Comparison of ENCODE assay signal across 19 cellular contexts in genomic region chr5:121319292-121319691, GRCh38.
"Had no signal": no experiment of that assay in that cellular context is flagged by ENCODE, and none has a peak within 500 bp of the region (broad histone marks: within the 10 kb centered on the region; RNA-seq: fewer than 3 reads in every experiment).

No MANE protein-coding gene starts in this region.

- H3K9me3 ChIP-seq: SK-N-SH had no signal

- FAIRE-seq: RCC 7860 had no signal

- DNase-seq: KBM-7, NCI-H1092, NCI-H1105 treated with DMSO at 0.1 percent for 48 hours, NCI-H1417 treated with DMSO at 0.1 percent for 48 hours, NCI-H146, NCI-H1694 treated with DMSO at 0.1 percent for 48 hours, NCI-H1930, NCI-H2081, NCI-H2107, NCI-H2227 treated with DMSO at 0.1 percent for 48 hours, NCI-H446, NCI-H510A, NCI-H524 treated with DMSO at 0.1 percent for 48 hours, NCI-H69, NCI-H774, Right ventricle myocardium superior, RPMI8226, SK-N-SH had no signal

- H3K9ac ChIP-seq: SK-N-SH had no signal
